Comparison of ENCODE assay signal across 1 cellular context in the genomic region with DNA sequence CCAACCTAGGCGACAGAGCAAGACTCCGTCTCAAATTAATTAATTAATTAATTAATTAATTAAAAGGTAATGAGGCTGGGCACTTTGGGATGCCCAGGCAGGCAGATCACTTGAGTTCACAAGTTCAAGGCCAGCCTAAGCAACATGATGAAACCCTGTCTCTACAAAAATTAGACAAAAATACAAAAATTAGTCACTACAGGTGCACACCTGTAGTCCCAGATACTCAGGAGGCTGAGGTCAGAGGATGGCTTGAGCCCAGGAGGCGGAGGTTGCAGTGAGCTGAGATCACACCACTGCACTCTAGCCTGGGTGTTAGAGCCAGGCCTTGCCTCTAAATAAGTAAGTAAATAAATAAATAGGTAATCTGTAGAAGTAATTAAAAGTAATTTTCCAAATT.
TF ChIP-seq lines count a peak whose summit lies in the region.

No MANE protein-coding gene starts in this region.

TF ChIP-seq in HEK293, 187 proteins besides CTCF, POLR2A, EP300 and RAD21:
- TF ChIP-seq ZNF777 (tag by site-specific recombination; IDR thresholded peaks at IDR 0.05; ENCODE audit: borderline replicate concordance) (no peak), SCRT2 (tag by site-specific recombination; IDR thresholded peaks at IDR 0.05) (peak; percentile 90), ZSCAN5A (tag by site-specific recombination; IDR thresholded peaks at IDR 0.05) (no peak), ZNF266 (tag by site-specific recombination; IDR thresholded peaks at IDR 0.05; ENCODE audit: low read depth) (no peak), TRIM28 (IDR thresholded peaks at IDR 0.05; ENCODE audit: borderline replicate concordance, low read length) (no peak), ZNF624 (tag by site-specific recombination; IDR thresholded peaks at IDR 0.05) (no peak), SCRT1 (tag by site-specific recombination; IDR thresholded peaks at IDR 0.05; ENCODE audit: borderline replicate concordance) (peak; percentile 86; the same call in 1 of the 2 replicates), WT1 (tag by site-specific recombination; IDR thresholded peaks at IDR 0.05) (no peak), ZNF561 (tag by site-specific recombination; IDR thresholded peaks at IDR 0.05; ENCODE audit: borderline replicate concordance) (no peak), KLF16 (tag by site-specific recombination; IDR thresholded peaks at IDR 0.05) (no peak)
- TF ChIP-seq, protein P1, sequence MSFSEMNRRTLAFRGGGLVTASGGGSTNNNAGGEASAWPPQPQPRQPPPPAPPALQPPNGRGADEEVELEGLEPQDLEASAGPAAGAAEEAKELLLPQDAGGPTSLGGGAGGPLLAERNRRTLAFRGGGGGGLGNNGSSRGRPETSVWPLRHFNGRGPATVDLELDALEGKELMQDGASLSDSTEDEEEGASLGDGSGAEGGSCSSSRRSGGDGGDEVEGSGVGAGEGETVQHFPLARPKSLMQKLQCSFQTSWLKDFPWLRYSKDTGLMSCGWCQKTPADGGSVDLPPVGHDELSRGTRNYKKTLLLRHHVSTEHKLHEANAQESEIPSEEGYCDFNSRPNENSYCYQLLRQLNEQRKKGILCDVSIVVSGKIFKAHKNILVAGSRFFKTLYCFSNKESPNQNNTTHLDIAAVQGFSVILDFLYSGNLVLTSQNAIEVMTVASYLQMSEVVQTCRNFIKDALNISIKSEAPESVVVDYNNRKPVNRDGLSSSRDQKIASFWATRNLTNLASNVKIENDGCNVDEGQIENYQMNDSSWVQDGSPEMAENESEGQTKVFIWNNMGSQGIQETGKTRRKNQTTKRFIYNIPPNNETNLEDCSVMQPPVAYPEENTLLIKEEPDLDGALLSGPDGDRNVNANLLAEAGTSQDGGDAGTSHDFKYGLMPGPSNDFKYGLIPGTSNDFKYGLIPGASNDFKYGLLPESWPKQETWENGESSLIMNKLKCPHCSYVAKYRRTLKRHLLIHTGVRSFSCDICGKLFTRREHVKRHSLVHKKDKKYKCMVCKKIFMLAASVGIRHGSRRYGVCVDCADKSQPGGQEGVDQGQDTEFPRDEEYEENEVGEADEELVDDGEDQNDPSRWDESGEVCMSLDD (tag by site-specific recombination; IDR thresholded peaks at IDR 0.05) = no peak
- TF ChIP-seq, protein P2, sequence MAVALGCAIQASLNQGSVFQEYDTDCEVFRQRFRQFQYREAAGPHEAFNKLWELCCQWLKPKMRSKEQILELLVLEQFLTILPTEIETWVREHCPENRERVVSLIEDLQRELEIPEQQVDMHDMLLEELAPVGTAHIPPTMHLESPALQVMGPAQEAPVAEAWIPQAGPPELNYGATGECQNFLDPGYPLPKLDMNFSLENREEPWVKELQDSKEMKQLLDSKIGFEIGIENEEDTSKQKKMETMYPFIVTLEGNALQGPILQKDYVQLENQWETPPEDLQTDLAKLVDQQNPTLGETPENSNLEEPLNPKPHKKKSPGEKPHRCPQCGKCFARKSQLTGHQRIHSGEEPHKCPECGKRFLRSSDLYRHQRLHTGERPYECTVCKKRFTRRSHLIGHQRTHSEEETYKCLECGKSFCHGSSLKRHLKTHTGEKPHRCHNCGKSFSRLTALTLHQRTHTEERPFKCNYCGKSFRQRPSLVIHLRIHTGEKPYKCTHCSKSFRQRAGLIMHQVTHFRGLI (tag by site-specific recombination; IDR thresholded peaks at IDR 0.05) = no peak
- TF ChIP-seq, protein P3, sequence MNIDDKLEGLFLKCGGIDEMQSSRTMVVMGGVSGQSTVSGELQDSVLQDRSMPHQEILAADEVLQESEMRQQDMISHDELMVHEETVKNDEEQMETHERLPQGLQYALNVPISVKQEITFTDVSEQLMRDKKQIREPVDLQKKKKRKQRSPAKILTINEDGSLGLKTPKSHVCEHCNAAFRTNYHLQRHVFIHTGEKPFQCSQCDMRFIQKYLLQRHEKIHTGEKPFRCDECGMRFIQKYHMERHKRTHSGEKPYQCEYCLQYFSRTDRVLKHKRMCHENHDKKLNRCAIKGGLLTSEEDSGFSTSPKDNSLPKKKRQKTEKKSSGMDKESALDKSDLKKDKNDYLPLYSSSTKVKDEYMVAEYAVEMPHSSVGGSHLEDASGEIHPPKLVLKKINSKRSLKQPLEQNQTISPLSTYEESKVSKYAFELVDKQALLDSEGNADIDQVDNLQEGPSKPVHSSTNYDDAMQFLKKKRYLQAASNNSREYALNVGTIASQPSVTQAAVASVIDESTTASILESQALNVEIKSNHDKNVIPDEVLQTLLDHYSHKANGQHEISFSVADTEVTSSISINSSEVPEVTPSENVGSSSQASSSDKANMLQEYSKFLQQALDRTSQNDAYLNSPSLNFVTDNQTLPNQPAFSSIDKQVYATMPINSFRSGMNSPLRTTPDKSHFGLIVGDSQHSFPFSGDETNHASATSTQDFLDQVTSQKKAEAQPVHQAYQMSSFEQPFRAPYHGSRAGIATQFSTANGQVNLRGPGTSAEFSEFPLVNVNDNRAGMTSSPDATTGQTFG (tag by site-specific recombination; IDR thresholded peaks at IDR 0.05; ENCODE audit: borderline replicate concordance) = no peak
